In genomic region chr20:64003970-64004725, GRCh38 we compare ENCODE assay signal across 25 cellular contexts. TPM values are rescaled to one million over a fixed set of nuclear protein-coding genes. Genes with fewer than 3 reads are reported as not detected.
A peak's percentile ranks its signal among the peaks of the same experiment; 100 is the strongest.
DNase-seq lines count a peak whose midpoint lies in the region; ATAC-seq and TF ChIP-seq lines count a peak whose summit lies in the region.
"Had no signal": no experiment of that assay in that cellular context is flagged by ENCODE, and none has a peak within 500 bp of the region (broad histone marks: within the 10 kb centered on the region; RNA-seq: fewer than 3 reads in every experiment).

No MANE protein-coding gene starts in this region.

- no peak for ATAC-seq in activated CD8-positive, alpha-beta T cell treated with anti-CD3 and anti-CD28 coated beads for 36 hours
- ATAC-seq in activated CD8-positive, alpha-beta T cell treated with anti-CD3 and anti-CD28 coated beads, Interleukin-2, amount 10 ng/mL, durations not matched to agents 7 days and 5 days, result no peak
- ATAC-seq in HG02870 (IDR thresholded peaks at IDR 0.05; ENCODE audit: unreplicated experiment) (no peak), GM21526 (IDR thresholded peaks at IDR 0.05; ENCODE audit: low FRiP score, unreplicated experiment) (no peak)
- ATAC-seq: A549; activated T-helper 17 cell treated with anti-CD3 and anti-CD28 coated beads, Interleukin-2, amount 50 U/mL, for 72 hours had no signal

- no peak overlapping the region for H3K4me3 Mint-ChIP-seq in activated CD8-positive, alpha-beta T cell treated with anti-CD3 and anti-CD28 coated beads for 36 hours
- no peak overlapping the region for H3K4me3 Mint-ChIP-seq in activated CD8-positive, alpha-beta T cell treated with anti-CD3 and anti-CD28 coated beads, Interleukin-2, amount 10 ng/mL, durations not matched to agents 7 days and 5 days
- H3K4me3 Mint-ChIP-seq: activated CD4-positive, alpha-beta T cell treated with anti-CD3 and anti-CD28 coated beads, Interleukin-2, amount 10 ng/mL, durations not matched to agents 24 days and 14 days; activated naive CD8-positive, alpha-beta T cell treated with anti-CD3 and anti-CD28 coated beads, Interleukin-2, amount 10 ng/mL, durations not matched to agents 7 days and 5 days; naive B cell; stimulated activated naive CD8-positive, alpha-beta T cell treated with anti-CD3 and anti-CD28 coated beads, Interleukin-15, Interleukin-2, amounts not matched to agents 100 ng/mL and 50 ng/mL, for 24 hours had no signal

- in situ Hi-C loops in GM23248 (cut with MboI), result no loop called here

- no peak overlapping the region for H3K9ac ChIP-seq in GM23248

- TF ChIP-seq CTCF in activated CD8-positive, alpha-beta T cell treated with anti-CD3 and anti-CD28 coated beads for 36 hours (IDR thresholded peaks at IDR 0.05), result no peak
- no peak for TF ChIP-seq CTCF in fibroblast of villous mesenchyme (IDR thresholded peaks at IDR 0.05; ENCODE audit: insufficient read depth, low read depth, low read length)

- H3K4me3 ChIP-seq in fibroblast of villous mesenchyme (ENCODE audit: low read depth, low read length), result no peak overlapping the region
- H3K4me3 ChIP-seq in GM23248, result no peak overlapping the region
- H3K4me3 ChIP-seq: A549, right atrium auricular region, thyroid gland had no signal

- H3K4me2 ChIP-seq in GM23248 (ENCODE audit: unreplicated experiment), result no peak overlapping the region
- H3K4me2 ChIP-seq: A549 had no signal

- H3F3A ChIP-seq in GM23248 (ENCODE audit: insufficient read depth), result no peaks in the 10 kb centered on the region

- H3K36me3 ChIP-seq in GM23248 (ENCODE audit: low read depth), result peaks cover 22% of the 10 kb centered on the region; the same call in 1 of the 2 replicates

- intact Hi-C loops in activated CD8-positive, alpha-beta T cell treated with anti-CD3 and anti-CD28 coated beads for 36 hours (cut with micrococcal nuclease), result no loop called here

- H3K9me2 ChIP-seq in GM23248 (ENCODE audit: insufficient read depth), result no peaks in the 10 kb centered on the region

- peaks cover 3% of the 10 kb centered on the region for H3K9me3 Mint-ChIP-seq in activated CD8-positive, alpha-beta T cell treated with anti-CD3 and anti-CD28 coated beads for 36 hours
- H3K9me3 Mint-ChIP-seq in activated CD8-positive, alpha-beta T cell treated with anti-CD3 and anti-CD28 coated beads, Interleukin-2, amount 10 ng/mL, durations not matched to agents 7 days and 5 days (ENCODE audit: insufficient read depth), result peaks cover 11% of the 10 kb centered on the region
- H3K9me3 Mint-ChIP-seq: activated CD4-positive, alpha-beta T cell treated with anti-CD3 and anti-CD28 coated beads, Interleukin-2, amount 10 ng/mL, durations not matched to agents 24 days and 14 days; activated T-helper 17 cell treated with anti-CD3 and anti-CD28 coated beads, Interleukin-2, amount 50 U/mL, for 72 hours had no signal

- no peaks in the 10 kb centered on the region for H3K27me3 ChIP-seq in GM23248 (replicated peaks; ENCODE audit: insufficient read depth)
- H3K27me3 ChIP-seq: BE2C, right atrium auricular region, thyroid gland had no signal

- CTCF ChIA-PET in activated CD8-positive, alpha-beta T cell treated with anti-CD3 and anti-CD28 coated beads for 36 hours (lab: Charles Lee), result interaction anchor here (1.3 kb wide), 1 partner anchor 35 kb away, joined by 6 read pairs; no protein-coding TSS in a partner anchor
- CTCF ChIA-PET in activated CD8-positive, alpha-beta T cell treated with anti-CD3 and anti-CD28 coated beads, Interleukin-2, amount 10 ng/mL, durations not matched to agents 7 days and 5 days (lab: Charles Lee), result interaction anchor here (4.6 kb wide), 1 partner anchor 35 kb away, joined by 14 read pairs; no protein-coding TSS in a partner anchor

- no peak overlapping the region for H2AFZ ChIP-seq in GM23248

- no peaks in the 10 kb centered on the region for H3K4me1 Mint-ChIP-seq in activated CD8-positive, alpha-beta T cell treated with anti-CD3 and anti-CD28 coated beads for 36 hours (ENCODE audit: low read depth)
- peaks cover 11% of the 10 kb centered on the region for H3K4me1 Mint-ChIP-seq in activated CD8-positive, alpha-beta T cell treated with anti-CD3 and anti-CD28 coated beads, Interleukin-2, amount 10 ng/mL, durations not matched to agents 7 days and 5 days (ENCODE audit: low read depth)

- peak overlapping the region; percentile 46 for H3K27ac Mint-ChIP-seq in activated CD8-positive, alpha-beta T cell treated with anti-CD3 and anti-CD28 coated beads for 36 hours
- H3K27ac Mint-ChIP-seq in activated CD8-positive, alpha-beta T cell treated with anti-CD3 and anti-CD28 coated beads, Interleukin-2, amount 10 ng/mL, durations not matched to agents 7 days and 5 days, result no peak overlapping the region
- H3K27ac Mint-ChIP-seq: activated CD4-positive, alpha-beta T cell treated with anti-CD3 and anti-CD28 coated beads, Interleukin-2, amount 10 ng/mL, durations not matched to agents 24 days and 14 days; activated naive CD8-positive, alpha-beta T cell treated with anti-CD3 and anti-CD28 coated beads, Interleukin-2, amount 10 ng/mL, durations not matched to agents 7 days and 5 days; stimulated activated naive CD8-positive, alpha-beta T cell treated with anti-CD3 and anti-CD28 coated beads, Interleukin-15, Interleukin-2, amounts not matched to agents 100 ng/mL and 50 ng/mL, for 24 hours had no signal

- peaks cover 57% of the 10 kb centered on the region for H3K36me3 Mint-ChIP-seq in activated CD8-positive, alpha-beta T cell treated with anti-CD3 and anti-CD28 coated beads for 36 hours (ENCODE audit: low read depth)
- H3K36me3 Mint-ChIP-seq in activated CD8-positive, alpha-beta T cell treated with anti-CD3 and anti-CD28 coated beads, Interleukin-2, amount 10 ng/mL, durations not matched to agents 7 days and 5 days (ENCODE audit: low read depth), result peaks cover 62% of the 10 kb centered on the region

- DNase-seq in activated CD8-positive, alpha-beta T cell treated with anti-CD3 and anti-CD28 coated beads for 36 hours, result no peak
- no peak for DNase-seq in activated CD8-positive, alpha-beta T cell treated with anti-CD3 and anti-CD28 coated beads, Interleukin-2, amount 10 ng/mL, durations not matched to agents 7 days and 5 days
- DNase-seq in NCI-H69 (lab: John Stamatoyannopoulos, UW) (peak; percentile 84), fibroblast of villous mesenchyme (ENCODE audit: low read depth) (peak; percentile 38), GM23248 (no peak), islet precursor cell (no peak)
- DNase-seq: activated CD4-positive, alpha-beta T cell treated with anti-CD3 and anti-CD28 coated beads, Interleukin-2, amount 10 ng/mL, durations not matched to agents 24 days and 14 days; activated naive CD8-positive, alpha-beta T cell treated with anti-CD3 and anti-CD28 coated beads, Interleukin-2, amount 10 ng/mL, durations not matched to agents 7 days and 5 days; BE2C; Calu3; mammary epithelial cell; NCI-H1092 treated with DMSO at 0.1 percent for 48 hours; SHP77 treated with DMSO at 0.1 percent for 48 hours; stimulated activated CD4-positive, alpha-beta T cell treated with anti-CD3 and anti-CD28 coated beads, Interleukin-12 subunit alpha, Interleukin-12 subunit beta, amount 100 ng/mL, for 4 hours; stimulated activated CD4-positive, alpha-beta T cell treated with anti-CD3 and anti-CD28 coated beads, Interleukin-4, amount 100 ng/mL, for 4 hours; thyroid gland had no signal

- POLR2A ChIA-PET in activated CD8-positive, alpha-beta T cell treated with anti-CD3 and anti-CD28 coated beads for 36 hours (lab: Charles Lee), result interaction anchor here (0.6 kb wide), 1 partner anchor 9 kb away, joined by 3 read pairs; no protein-coding TSS in a partner anchor
- POLR2A ChIA-PET in activated CD8-positive, alpha-beta T cell treated with anti-CD3 and anti-CD28 coated beads, Interleukin-2, amount 10 ng/mL, durations not matched to agents 7 days and 5 days (lab: Charles Lee), result no interaction called here

- H3K9me3 ChIP-seq in GM23248 (ENCODE audit: low read depth), result no peaks in the 10 kb centered on the region
- H3K9me3 ChIP-seq: BE2C, right atrium auricular region, thyroid gland had no signal

- WGBS in GM23248 (ENCODE audit: low coverage in 1 of 2, low lambda C conversion rate in 2 of 2, missing lambda C conversion rate in 2 of 2), 2 experiments, result 36 to 46% methylated on average over 7 of the region's 7 CpGs

- 0 out of 2 replicates have a peak, but pooled peaks cover 4% of the 10 kb centered on the region for H4K20me1 ChIP-seq in GM23248 (ENCODE audit: insufficient read depth)

- H3K4me1 ChIP-seq in GM23248 (ENCODE audit: insufficient read depth), result no peaks in the 10 kb centered on the region
- H3K4me1 ChIP-seq: A549, right atrium auricular region, thyroid gland had no signal

- no peaks in the 10 kb centered on the region for H3K27me3 Mint-ChIP-seq in activated CD8-positive, alpha-beta T cell treated with anti-CD3 and anti-CD28 coated beads for 36 hours
- H3K27me3 Mint-ChIP-seq in activated CD8-positive, alpha-beta T cell treated with anti-CD3 and anti-CD28 coated beads, Interleukin-2, amount 10 ng/mL, durations not matched to agents 7 days and 5 days (ENCODE audit: low read depth), result no peaks in the 10 kb centered on the region
- H3K27me3 Mint-ChIP-seq: activated CD4-positive, alpha-beta T cell treated with anti-CD3 and anti-CD28 coated beads, Interleukin-2, amount 10 ng/mL, durations not matched to agents 24 days and 14 days; activated naive CD8-positive, alpha-beta T cell treated with anti-CD3 and anti-CD28 coated beads, Interleukin-2, amount 10 ng/mL, durations not matched to agents 7 days and 5 days; activated T-helper 17 cell treated with anti-CD3 and anti-CD28 coated beads, Interleukin-2, amount 50 U/mL, for 72 hours; naive B cell; stimulated activated naive CD8-positive, alpha-beta T cell treated with anti-CD3 and anti-CD28 coated beads, Interleukin-15, Interleukin-2, amounts not matched to agents 100 ng/mL and 50 ng/mL, for 24 hours had no signal

- H3K27ac ChIP-seq in GM23248, result no peak overlapping the region
- H3K27ac ChIP-seq: A549, epithelial cell of prostate, right atrium auricular region, thyroid gland had no signal

- H3K79me2 ChIP-seq in GM23248 (ENCODE audit: insufficient read depth), result peaks cover 16% of the 10 kb centered on the region

RNA-seq across cellular contexts. Expression of gene PRPF6, which starts 23.2 kb away (rescaled TPM):
- total RNA-seq in activated CD8-positive, alpha-beta T cell treated with anti-CD3 and anti-CD28 coated beads for 36 hours, result 10 to 100 TPM; 53.0 to 55.5 TPM
- total RNA-seq in activated CD8-positive, alpha-beta T cell treated with anti-CD3 and anti-CD28 coated beads, Interleukin-2, amount 10 ng/mL, durations not matched to agents 7 days and 5 days, result 10 to 100 TPM; 64.7 to 68.3 TPM
- total RNA-seq in fibroblast of villous mesenchyme, result 52.7 and 53.8 TPM in 2 replicates
- total RNA-seq in GM23248 (2014; rRNA removed; shearing (Covaris generic)), result 39.0 and 47.1 TPM in 2 replicates
- polyA plus RNA-seq in GM23248 (2016; fragmentation: Nextera tagmentation; extraction: Ambion mirVana), result 54.8 and 59.4 TPM in 2 replicates

RNA-seq across cellular contexts. Expression of gene SAMD10, which starts 24.7 kb away (rescaled TPM):
- total RNA-seq in activated CD8-positive, alpha-beta T cell treated with anti-CD3 and anti-CD28 coated beads for 36 hours, result 10 to 100 TPM; 17.4 to 17.5 TPM
- 10 to 100 TPM; 12.0 to 12.5 TPM for total RNA-seq in activated CD8-positive, alpha-beta T cell treated with anti-CD3 and anti-CD28 coated beads, Interleukin-2, amount 10 ng/mL, durations not matched to agents 7 days and 5 days
- 0.64 and 1.3 TPM in 2 replicates for total RNA-seq in fibroblast of villous mesenchyme
- 0.38 and 1.3 TPM in 2 replicates for total RNA-seq in GM23248 (2014; rRNA removed; shearing (Covaris generic))
- 1.3 and 1.7 TPM in 2 replicates for polyA plus RNA-seq in GM23248 (2016; fragmentation: Nextera tagmentation; extraction: Ambion mirVana)
- polyA plus RNA-seq: A549 had no signal

RNA-seq across cellular contexts. Expression of gene C20orf204, which starts 31.8 kb away (rescaled TPM):
- 1 to 10 TPM; 2.8 to 4.7 TPM for total RNA-seq in activated CD8-positive, alpha-beta T cell treated with anti-CD3 and anti-CD28 coated beads for 36 hours
- total RNA-seq in activated CD8-positive, alpha-beta T cell treated with anti-CD3 and anti-CD28 coated beads, Interleukin-2, amount 10 ng/mL, durations not matched to agents 7 days and 5 days, result 1 to 10 TPM; 6.4 to 7.6 TPM
- 0.43 and 0.97 TPM in 2 replicates for total RNA-seq in fibroblast of villous mesenchyme
- total RNA-seq in GM23248 (2014; rRNA removed; shearing (Covaris generic)), result 0.32 and 0.51 TPM in 2 replicates
- 0.09 and 0.14 TPM in 2 replicates for polyA plus RNA-seq in GM23248 (2016; fragmentation: Nextera tagmentation; extraction: Ambion mirVana)

RNA-seq across cellular contexts. Expression of gene ZNF512B, which starts 34.4 kb away (rescaled TPM):
- total RNA-seq in activated CD8-positive, alpha-beta T cell treated with anti-CD3 and anti-CD28 coated beads for 36 hours, result 1 to 10 TPM; 7.5 to 8.6 TPM
- total RNA-seq in activated CD8-positive, alpha-beta T cell treated with anti-CD3 and anti-CD28 coated beads, Interleukin-2, amount 10 ng/mL, durations not matched to agents 7 days and 5 days, result 10 to 100 TPM; 12.0 to 12.1 TPM
- total RNA-seq in fibroblast of villous mesenchyme, result 13.8 and 15.8 TPM in 2 replicates
- total RNA-seq in GM23248 (2014; rRNA removed; shearing (Covaris generic)), result 16.4 and 16.6 TPM in 2 replicates
- polyA plus RNA-seq in GM23248 (2016; fragmentation: Nextera tagmentation; extraction: Ambion mirVana), result 1.2 and 1.5 TPM in 2 replicates

RNA-seq across cellular contexts. Expression of gene SOX18, which starts 45.3 kb away (rescaled TPM):
- not detected for total RNA-seq in activated CD8-positive, alpha-beta T cell treated with anti-CD3 and anti-CD28 coated beads for 36 hours
- total RNA-seq in activated CD8-positive, alpha-beta T cell treated with anti-CD3 and anti-CD28 coated beads, Interleukin-2, amount 10 ng/mL, durations not matched to agents 7 days and 5 days, result under 1 TPM; 0.13 to 0.21 TPM
- under 0.01 TPM in 1 of 2 replicates, not detected in the other for total RNA-seq in fibroblast of villous mesenchyme
- total RNA-seq in GM23248 (2014; rRNA removed; shearing (Covaris generic)), result not detected in 2 replicates
- not detected in 2 replicates for polyA plus RNA-seq in GM23248 (2016; fragmentation: Nextera tagmentation; extraction: Ambion mirVana)
- total RNA-seq: Calu3 had no signal
- polyA plus RNA-seq: keratinocyte, mammary epithelial cell had no signal

Comparison
In these comparisons a context has a peak if more than half of its experiments do, and no peak if none do; other contexts are left out.
1. DNase-seq: peak in NCI-H69 (single experiment) and fibroblast of villous mesenchyme (single experiment); none in activated CD8-positive, alpha-beta T cell treated with anti-CD3 and anti-CD28 coated beads for 36 hours (single experiment), activated CD8-positive, alpha-beta T cell treated with anti-CD3 and anti-CD28 coated beads, Interleukin-2, amount 10 ng/mL, durations not matched to agents 7 days and 5 days (single experiment), GM23248 (single experiment) and islet precursor cell (single experiment).